19 cellular contexts compared by ENCODE assay signal in genomic region chr5:180795771-180796313, GRCh38. TPM values are rescaled to one million over a fixed set of nuclear protein-coding genes. Genes with fewer than 3 reads are reported as not detected.
A peak's percentile ranks its signal among the peaks of the same experiment; 100 is the strongest.
DNase-seq lines count a peak whose midpoint lies in the region; ATAC-seq, FAIRE-seq and TF ChIP-seq lines count a peak whose summit lies in the region.
"Had no signal": no experiment of that assay in that cellular context is flagged by ENCODE, and none has a peak within 500 bp of the region (broad histone marks: within the 10 kb centered on the region; RNA-seq: fewer than 3 reads in every experiment).

No MANE protein-coding gene starts in this region.

- H3K4me1 Mint-ChIP-seq in H9: peaks cover 36 to 48% of the 10 kb centered on the region in 2 experiments
- peaks cover 66 to 87% (median 81%) of the 10 kb centered on the region in 7 donors for H3K4me1 Mint-ChIP-seq in naive thymus-derived CD4-positive, alpha-beta T cell

- H3K4me1 ChIP-seq in BLaER1 (peaks cover 86% of the 10 kb centered on the region), H9 (ENCODE audit: insufficient read depth, low read length) (peaks cover 2% of the 10 kb centered on the region; the same call in 1 of the 2 replicates), thyroid gland (peaks cover 35 to 48% of the 10 kb centered on the region in 2 donors), kidney (ENCODE audit: control insufficient read depth in 1 of 2, insufficient read depth in 1 of 2, low read depth in 1 of 2, low read length in 2 of 2) (peaks cover 8 to 27% of the 10 kb centered on the region in 2 donors)
- peaks cover 59 to 61% of the 10 kb centered on the region in 2 donors for H3K4me1 ChIP-seq in naive thymus-derived CD4-positive, alpha-beta T cell (ENCODE audit: control insufficient read depth in 2 of 2, insufficient read depth in 2 of 2, low read length in 2 of 2)

- WGBS in H9 (ENCODE audit: extremely low coverage, insufficient read length, low lambda C conversion rate): no CpG with 5 or more reads among the region's 4 CpGs
- 58 to 89% methylated on average over 4 of the region's 4 CpGs for WGBS in thyroid gland, 2 donors

- no peak for TF ChIP-seq POLR2A in thyroid gland (IDR thresholded peaks at IDR 0.05)

- no peak overlapping the region for H2BK15ac ChIP-seq in H9 (ENCODE audit: low read depth, low read length)

- H3K4me2 ChIP-seq in BLaER1 (peak overlapping the region; percentile 25; the same call in 1 of the 2 replicates), H9 (ENCODE audit: insufficient read depth, insufficient read length, low read length) (no peak overlapping the region)
- H3K4me2 ChIP-seq: SK-N-SH had no signal

- ATAC-seq in activated naive CD4-positive, alpha-beta T cell treated with anti-CD3 and anti-CD28 coated beads, Interleukin-2, amount 50 U/mL, for 72 hours: no peak
- ATAC-seq in naive thymus-derived CD4-positive, alpha-beta T cell: no peak
- ATAC-seq in HG02571 (IDR thresholded peaks at IDR 0.05; ENCODE audit: unreplicated experiment): no peak

- H3K23ac ChIP-seq in H9 (ENCODE audit: insufficient read length, low read depth, low read length): no peak overlapping the region

- H3K23me2 ChIP-seq in H9 (ENCODE audit: insufficient read length, low read depth, low read length, poor library complexity, severe bottlenecking): no peaks in the 10 kb centered on the region

- H3K36me3 ChIP-seq in BLaER1 (peaks cover 94% of the 10 kb centered on the region), thyroid gland (peaks cover 19 to 22% of the 10 kb centered on the region in 2 donors), kidney (ENCODE audit: control insufficient read depth in 1 of 2, insufficient read depth in 2 of 2, low read length in 2 of 2) (peaks cover 5 to 13% of the 10 kb centered on the region in 2 donors)
- peaks cover 5 to 54% (median 13%) of the 10 kb centered on the region in 3 experiments for H3K36me3 ChIP-seq in naive thymus-derived CD4-positive, alpha-beta T cell (ENCODE audit: control insufficient read depth in 2 of 3, insufficient read depth in 3 of 3, low read length in 3 of 3)
- H3K36me3 ChIP-seq: WERI-Rb-1 had no signal

- no peak overlapping the region for H2AFZ ChIP-seq in H9 (ENCODE audit: low read length)

- intact Hi-C loops in naive thymus-derived CD4-positive, alpha-beta T cell (cut with micrococcal nuclease): no loop called here
- intact Hi-C loops in thyroid gland (cut with DNase I) (no loop called here), kidney (cut with DNase I) (no loop called here)

- no peak overlapping the region for H2BK5ac ChIP-seq in H9 (ENCODE audit: insufficient read length, low read length)

- H3K4me3 ChIP-seq in BLaER1 (no peak overlapping the region), thyroid gland (replicated peaks in 1 of 3) (no peak overlapping the region), kidney (ENCODE audit: low read length in 2 of 2) (no peak overlapping the region)
- H3K4me3 ChIP-seq in naive thymus-derived CD4-positive, alpha-beta T cell (ENCODE audit: low read length): no peak overlapping the region
- H3K4me3 ChIP-seq: skin epidermis, stomach had no signal

- H2AK5ac ChIP-seq in H9 (ENCODE audit: insufficient read length, low read length): no peak overlapping the region

- POLR2A ChIA-PET in naive thymus-derived CD4-positive, alpha-beta T cell (lab: Charles Lee): interaction anchor here (0.6 to 2.9 kb wide), 4 partner anchors 7 to 396 kb away, joined by 3 to 13 read pairs (median 7); no protein-coding TSS in a partner anchor

- H4K20me1 ChIP-seq in BLaER1: peaks cover 100% of the 10 kb centered on the region
- no peaks in the 10 kb centered on the region for H4K20me1 ChIP-seq in H9 (ENCODE audit: control insufficient read depth, insufficient read depth, insufficient read length)

- no peak overlapping the region for H2BK120ac ChIP-seq in H9 (ENCODE audit: low read depth, low read length, poor library complexity, severe bottlenecking)

- H3K9me3 ChIP-seq in BLaER1: no peaks in the 10 kb centered on the region
- H3K9me3 ChIP-seq in H9 (ENCODE audit: control insufficient read depth, low read depth, low read length): no peaks in the 10 kb centered on the region
- H3K9me3 ChIP-seq in naive thymus-derived CD4-positive, alpha-beta T cell (ENCODE audit: control insufficient read depth in 2 of 3, low read length in 3 of 3): no peaks in the 10 kb centered on the region
- no peaks in the 10 kb centered on the region for H3K9me3 ChIP-seq in thyroid gland
- H3K9me3 ChIP-seq in kidney (ENCODE audit: control insufficient read depth in 1 of 2, low read length in 2 of 2): no peaks in the 10 kb centered on the region
- H3K9me3 ChIP-seq: SK-N-SH, stomach had no signal

- H3T11ph ChIP-seq in H9 (ENCODE audit: low read length): no peak overlapping the region

- no peak overlapping the region for H3K4me3 Mint-ChIP-seq in H9
- H3K4me3 Mint-ChIP-seq in naive thymus-derived CD4-positive, alpha-beta T cell: peak overlapping the region; percentile 12 to 91 (median 56)

- no peak overlapping the region for H3K27ac ChIP-seq in BLaER1
- H3K27ac ChIP-seq in H9 (ENCODE audit: insufficient read length, low read depth, low read length): no peak overlapping the region
- peak overlapping the region; percentile 24 for H3K27ac ChIP-seq in naive thymus-derived CD4-positive, alpha-beta T cell (ENCODE audit: low read depth, low read length)
- H3K27ac ChIP-seq in thyroid gland: no peak overlapping the region
- no peak overlapping the region for H3K27ac ChIP-seq in kidney (ENCODE audit: low read depth in 2 of 2, low read length in 2 of 2)
- H3K27ac ChIP-seq: WERI-Rb-1 had no signal

- H4K8ac ChIP-seq in H9 (replicated peaks; ENCODE audit: insufficient read length, low read depth, low read length): no peak overlapping the region

- FAIRE-seq in kidney (lab: Jason Lieb, UNC): no peak
- FAIRE-seq: frontal cortex had no signal

- no peak overlapping the region for H3K56ac ChIP-seq in H9 (ENCODE audit: insufficient read length, low read depth, low read length)

- TF ChIP-seq CTCF in H9 (conservative IDR thresholded peaks at IDR 0.05): no peak
- TF ChIP-seq CTCF in thyroid gland (IDR thresholded peaks at IDR 0.05): no peak
- no peak for TF ChIP-seq CTCF in kidney (IDR thresholded peaks at IDR 0.05; ENCODE audit: borderline replicate concordance, extremely low read depth, insufficient read depth)

- no peak overlapping the region for H2BK12ac ChIP-seq in H9 (ENCODE audit: insufficient read length, low read depth, low read length)

- H2BK20ac ChIP-seq in H9 (ENCODE audit: low read depth, low read length, poor library complexity, severe bottlenecking): no peak overlapping the region

- H3K18ac ChIP-seq in H9 (ENCODE audit: insufficient read length, low read depth, low read length): no peak overlapping the region

- no peak overlapping the region for H4K5ac ChIP-seq in H9 (ENCODE audit: insufficient read length, low read depth, low read length)

- no peaks in the 10 kb centered on the region for H3K27me3 ChIP-seq in BLaER1
- H3K27me3 ChIP-seq in H9 (ENCODE audit: insufficient read depth, low read length): no peaks in the 10 kb centered on the region
- no peaks in the 10 kb centered on the region for H3K27me3 ChIP-seq in naive thymus-derived CD4-positive, alpha-beta T cell (ENCODE audit: control insufficient read depth in 2 of 2, insufficient read depth in 2 of 2, low read length in 2 of 2)
- no peaks in the 10 kb centered on the region for H3K27me3 ChIP-seq in thyroid gland
- H3K27me3 ChIP-seq: stomach had no signal

- peaks cover 39% of the 10 kb centered on the region; the same call in 1 of the 2 replicates for H3K79me2 ChIP-seq in H9 (ENCODE audit: insufficient read depth, low read length)

- DNase-seq in H9: no peak
- DNase-seq in activated naive CD4-positive, alpha-beta T cell treated with anti-CD3 and anti-CD28 coated beads, Interleukin-2, amount 50 U/mL, for 72 hours (ENCODE audit: low spot score in 2 of 2): no peak
- no peak for DNase-seq in naive thymus-derived CD4-positive, alpha-beta T cell
- DNase-seq in thyroid gland: no peak
- no peak for DNase-seq in RPMI8226
- no peak for DNase-seq in kidney
- DNase-seq: DMS79, HCEC 1CT, NCI-H226, occipital lobe, SK-N-SH, stomach, WERI-Rb-1 had no signal

- peaks cover 11% of the 10 kb centered on the region for H3K79me1 ChIP-seq in H9 (ENCODE audit: insufficient read depth, low read depth, low read length, poor library complexity, severe bottlenecking)

- H3K36me3 Mint-ChIP-seq in H9 (ENCODE audit: insufficient read depth in 1 of 3, low read depth in 3 of 3): peaks cover 8 to 61% (median 39%) of the 10 kb centered on the region in 3 experiments
- H3K36me3 Mint-ChIP-seq in activated naive CD4-positive, alpha-beta T cell treated with anti-CD3 and anti-CD28 coated beads, Interleukin-2, amount 50 U/mL, for 72 hours: peaks cover 18 to 41% of the 10 kb centered on the region in 2 donors
- peaks cover 6 to 41% (median 19%) of the 10 kb centered on the region in 5 donors for H3K36me3 Mint-ChIP-seq in naive thymus-derived CD4-positive, alpha-beta T cell

- no peak overlapping the region for H3K14ac ChIP-seq in H9 (ENCODE audit: insufficient read depth, low read length)

- no peaks in the 10 kb centered on the region for H3K9me3 Mint-ChIP-seq in H9
- no peaks in the 10 kb centered on the region for H3K9me3 Mint-ChIP-seq in activated naive CD4-positive, alpha-beta T cell treated with anti-CD3 and anti-CD28 coated beads, Interleukin-2, amount 50 U/mL, for 72 hours
- no peaks in the 10 kb centered on the region for H3K9me3 Mint-ChIP-seq in naive thymus-derived CD4-positive, alpha-beta T cell
- H3K9me3 Mint-ChIP-seq: brain had no signal

- no peaks in the 10 kb centered on the region for H3K27me3 Mint-ChIP-seq in H9 (ENCODE audit: low read depth)
- H3K27me3 Mint-ChIP-seq in naive thymus-derived CD4-positive, alpha-beta T cell: no peaks in the 10 kb centered on the region
- H3K27me3 Mint-ChIP-seq: brain had no signal

- CTCF ChIA-PET in naive thymus-derived CD4-positive, alpha-beta T cell (lab: Charles Lee): interaction anchor here (1.6 to 2.8 kb wide), 2 partner anchors 11 to 12 kb away, joined by 4 to 9 read pairs; no protein-coding TSS in a partner anchor

- no peak overlapping the region for H4K91ac ChIP-seq in H9 (ENCODE audit: insufficient read length, low read depth, low read length)

- H3K4ac ChIP-seq in H9 (ENCODE audit: low read depth, low read length): no peak overlapping the region

- H3K9ac ChIP-seq in BLaER1 (no peak overlapping the region), H9 (ENCODE audit: extremely low read depth, insufficient read length, low read length) (no peak overlapping the region), kidney (ENCODE audit: low read length in 2 of 2) (no peak overlapping the region)
- H3K9ac ChIP-seq: SK-N-SH had no signal

- peak overlapping the region in 2 of 3 experiments; percentile 16 to 91; a peak in 4 of 7 replicates for H3K27ac Mint-ChIP-seq in H9
- H3K27ac Mint-ChIP-seq in activated naive CD4-positive, alpha-beta T cell treated with anti-CD3 and anti-CD28 coated beads, Interleukin-2, amount 50 U/mL, for 72 hours: peak overlapping the region; percentile 72 to 90
- H3K27ac Mint-ChIP-seq in naive thymus-derived CD4-positive, alpha-beta T cell: peak overlapping the region; percentile 38 to 91 (median 82)
- H3K27ac Mint-ChIP-seq: brain had no signal

RNA-seq across cellular contexts. Expression of gene MGAT1, which starts 6.8 kb away (rescaled TPM):
- total RNA-seq in H9 (2021): 72.2 and 72.7 TPM in 2 replicates
- total RNA-seq in activated naive CD4-positive, alpha-beta T cell treated with anti-CD3 and anti-CD28 coated beads, Interleukin-2, amount 50 U/mL, for 72 hours: 100 to 1,000 TPM; 130 to 157 TPM
- total RNA-seq in naive thymus-derived CD4-positive, alpha-beta T cell: 100 to 1,000 TPM; 101 to 206 (median 196) TPM
- polyA plus RNA-seq in naive thymus-derived CD4-positive, alpha-beta T cell: 100 to 1,000 TPM in 1 of 2 donors, 10 to 100 TPM in 1; 98.6 to 178 TPM
- 100 to 1,000 TPM; 155 to 283 (median 200) TPM for total RNA-seq in thyroid gland
- 132 TPM for total RNA-seq in kidney
- polyA plus RNA-seq in kidney (ENCODE audit: insufficient read depth, low read depth, low replicate concordance): 73.3 TPM

RNA-seq across cellular contexts. Expression of gene OR2Y1, which starts 56.0 kb away (rescaled TPM):
- not detected in 2 replicates for total RNA-seq in H9 (2021)
- total RNA-seq in activated naive CD4-positive, alpha-beta T cell treated with anti-CD3 and anti-CD28 coated beads, Interleukin-2, amount 50 U/mL, for 72 hours: not detected
- total RNA-seq in naive thymus-derived CD4-positive, alpha-beta T cell: not detected
- polyA plus RNA-seq in naive thymus-derived CD4-positive, alpha-beta T cell: not detected
- not detected for total RNA-seq in thyroid gland
- total RNA-seq in kidney: not detected
- not detected for polyA plus RNA-seq in kidney (ENCODE audit: insufficient read depth, low read depth, low replicate concordance)
- total RNA-seq: frontal cortex, occipital lobe, OCI-LY7, stomach had no signal
- polyA plus RNA-seq: SK-N-SH, stomach had no signal

Comparison
In these comparisons a context has a peak if more than half of its experiments do, and no peak if none do; other contexts are left out.
1. H3K4me3 Mint-ChIP-seq: peak in naive thymus-derived CD4-positive, alpha-beta T cell (10 of 10); none in H9 (0 of 2).
2. Peak in every context shown above with its lines, with median percentiles within 50 percentile points of each other: H3K27ac Mint-ChIP-seq.